1 cellular context compared by ENCODE assay signal in genomic region chr9:123359106-123359505, GRCh38.
TF ChIP-seq lines count a peak whose summit lies in the region.

No MANE protein-coding gene starts in this region.

TF ChIP-seq in H1, 55 proteins besides CTCF, POLR2A, EP300 and RAD21:
- TF ChIP-seq SP1 (IDR thresholded peaks at IDR 0.05; ENCODE audit: low read depth, low read length) (no peak), RXRA (IDR thresholded peaks at IDR 0.05; ENCODE audit: insufficient read depth, low read depth, low read length) (no peak), YY1 (IDR thresholded peaks at IDR 0.05; ENCODE audit: low read depth, low read length) (no peak), GTF2F1 (IDR thresholded peaks at IDR 0.05; ENCODE audit: borderline replicate concordance, low read depth, low read length) (no peak), KDM5A (IDR thresholded peaks at IDR 0.05; ENCODE audit: low read length) (no peak), NRF1 (IDR thresholded peaks at IDR 0.05; ENCODE audit: low read depth, low read length) (no peak), BCL11A (IDR thresholded peaks at IDR 0.05; ENCODE audit: low read depth in 2 of 2, low read length in 2 of 2) (no peak), E2F6 (IDR thresholded peaks at IDR 0.05) (no peak)
